ENCODE assay signal across 30 cellular contexts in genomic region chr5:9490494-9491097, GRCh38. TPM values are rescaled to one million over a fixed set of nuclear protein-coding genes. Genes with fewer than 3 reads are reported as not detected.
"Had no signal": no experiment of that assay in that cellular context is flagged by ENCODE, and none has a peak within 500 bp of the region (broad histone marks: within the 10 kb centered on the region; RNA-seq: fewer than 3 reads in every experiment).

No MANE protein-coding gene starts in this region.

- H3K27ac ChIP-seq: ascending aorta, cardiac muscle cell, Peyer's patch, VCaP had no signal

- H3K27me3 ChIP-seq: ascending aorta, cardiac muscle cell, Peyer's patch had no signal

- H3K36me3 ChIP-seq: ascending aorta, cardiac muscle cell, Peyer's patch had no signal

- ATAC-seq: activated CD8-positive, alpha-beta T cell treated with anti-CD3 and anti-CD28 coated beads, Interleukin-2, amount 10 ng/mL, durations not matched to agents 7 days and 5 days; PC-3 had no signal

- H3K4me1 ChIP-seq: ascending aorta, Peyer's patch had no signal

- H3K9me3 ChIP-seq: ascending aorta, Peyer's patch had no signal

- H3K4me3 ChIP-seq: ascending aorta, cardiac muscle cell, Peyer's patch had no signal

- DNase-seq: activated CD4-positive, alpha-beta T cell treated with anti-CD3 and anti-CD28 coated beads, Interleukin-2, amount 10 ng/mL, durations not matched to agents 7 days and 5 days; activated CD4-positive, alpha-beta T cell treated with anti-CD3 and anti-CD28 coated beads, Interleukin-2, amount 50 U/mL, for 48 hours; activated CD8-positive, alpha-beta T cell treated with anti-CD3 and anti-CD28 coated beads, Interleukin-2, amount 10 ng/mL, durations not matched to agents 7 days and 5 days; activated gamma-delta T cell; activated naive CD4-positive, alpha-beta T cell treated with Interleukin-2 at 50 U/mL for 16 hours; activated naive CD8-positive, alpha-beta T cell treated with anti-CD3 and anti-CD28 coated beads, Interleukin-2, amount 10 ng/mL, durations not matched to agents 7 days and 5 days; activated T-cell treated with anti-CD3 and anti-CD28 coated beads, Interleukin-2, amount 50 U/mL, for 24 hours; amygdala; Karpas-422; KBM-7; NCI-H1105; NCI-H1417 treated with DMSO at 0.1 percent for 48 hours; NCI-H187 treated with DMSO at 0.1 percent for 48 hours; NCI-H2081; NCI-H2171 treated with DMSO at 0.1 percent for 48 hours; NCI-H2227 treated with DMSO at 0.1 percent for 48 hours; NCI-H446; NCI-H510A treated with DMSO at 0.1 percent for 48 hours; NCI-H526 treated with DMSO at 0.1 percent for 48 hours; NK-92 treated with Interleukin-12 subunit alpha and Interleukin-12 subunit beta, amount 100 ng/mL, for 24 hours; PC-3; Peyer's patch; RPMI8226; SW 1271; T-helper 1 cell; T-helper 2 cell; T-helper 9 cell had no signal

RNA-seq across cellular contexts. Expression of gene SEMA5A, which starts 55.3 kb away (rescaled TPM):
- total RNA-seq: activated CD8-positive, alpha-beta T cell treated with anti-CD3 and anti-CD28 coated beads, Interleukin-2, amount 10 ng/mL, durations not matched to agents 7 days and 5 days had no signal
